In genomic region chr14:91078095-91078737, GRCh38 we compare ENCODE assay signal across 9 cellular contexts. TPM values are rescaled to one million over a fixed set of nuclear protein-coding genes. Genes with fewer than 3 reads are reported as not detected.
DNase-seq lines count a peak whose midpoint lies in the region; ATAC-seq and TF ChIP-seq lines count a peak whose summit lies in the region.
"Had no signal": no experiment of that assay in that cellular context is flagged by ENCODE, and none has a peak within 500 bp of the region (broad histone marks: within the 10 kb centered on the region; RNA-seq: fewer than 3 reads in every experiment).

No MANE protein-coding gene starts in this region.

- peaks cover 29% of the 10 kb centered on the region for H3K4me1 Mint-ChIP-seq in activated naive CD4-positive, alpha-beta T cell treated with anti-CD3 and anti-CD28 coated beads for 36 hours (ENCODE audit: low read depth)

- H3K36me3 Mint-ChIP-seq in activated naive CD4-positive, alpha-beta T cell treated with anti-CD3 and anti-CD28 coated beads for 36 hours (ENCODE audit: low read depth), result no peaks in the 10 kb centered on the region

- intact Hi-C loops in activated naive CD4-positive, alpha-beta T cell treated with anti-CD3 and anti-CD28 coated beads for 36 hours (cut with micrococcal nuclease), result loop anchor here (1.0 kb wide), 4 partner anchors 11 to 108 kb away; partner anchors contain the start of gene DGLUCY

- H3K36me3 ChIP-seq in WERI-Rb-1, result no peaks in the 10 kb centered on the region

- DNase-seq in GM20000 (ENCODE audit: low spot score) (peak; percentile 32), WERI-Rb-1 (no peak), NCI-H2196 treated with DMSO at 0.1 percent for 48 hours (lab: John Stamatoyannopoulos, UW; ENCODE audit: unreplicated experiment) (no peak)
- peak; percentile 77 for DNase-seq in activated naive CD4-positive, alpha-beta T cell treated with anti-CD3 and anti-CD28 coated beads for 36 hours
- peak; percentile 32 to 50 for DNase-seq in stimulated activated CD8-positive, alpha-beta memory T cell treated with anti-CD3 and anti-CD28 coated beads, Interleukin-7, amount 100 ng/mL, for 4 hours (ENCODE audit: low read depth in 2 of 2)
- DNase-seq: NCI-H2029 treated with DMSO at 0.1 percent for 48 hours, right cardiac atrium had no signal

- peak overlapping the region; percentile 39 for H3K27ac Mint-ChIP-seq in activated naive CD4-positive, alpha-beta T cell treated with anti-CD3 and anti-CD28 coated beads for 36 hours

- TF ChIP-seq CTCF in GM20000 (IDR thresholded peaks at IDR 0.05; ENCODE audit: extremely low read depth, missing control alignments) (no peak), WERI-Rb-1 (IDR thresholded peaks at IDR 0.05; ENCODE audit: low read depth, low read length) (no peak)

- CTCF ChIA-PET in activated naive CD4-positive, alpha-beta T cell treated with anti-CD3 and anti-CD28 coated beads for 36 hours (lab: Charles Lee), result interaction anchor here (0.6 to 1.4 kb wide), 10 partner anchors 10 to 419 kb away, joined by 3 to 6 read pairs (median 4); partner anchors contain the start of genes DGLUCY and RPS6KA5

- no peaks in the 10 kb centered on the region for H3K9me3 ChIP-seq in WERI-Rb-1 (ENCODE audit: severe bottlenecking)

- no peak overlapping the region for H3K27ac ChIP-seq in WERI-Rb-1

- no peak overlapping the region for H3K4me3 Mint-ChIP-seq in activated naive CD4-positive, alpha-beta T cell treated with anti-CD3 and anti-CD28 coated beads for 36 hours

- ATAC-seq in HG03442 (IDR thresholded peaks at IDR 0.05; ENCODE audit: unreplicated experiment) (peak; percentile 92), HG03342 (IDR thresholded peaks at IDR 0.05; ENCODE audit: unreplicated experiment) (no peak)
- ATAC-seq: right cardiac atrium had no signal

- H3K9me3 Mint-ChIP-seq in activated naive CD4-positive, alpha-beta T cell treated with anti-CD3 and anti-CD28 coated beads for 36 hours, result no peaks in the 10 kb centered on the region

- no peak overlapping the region for H3K4me3 ChIP-seq in WERI-Rb-1 (ENCODE audit: low read depth, low read length)

- H3K27me3 Mint-ChIP-seq in activated naive CD4-positive, alpha-beta T cell treated with anti-CD3 and anti-CD28 coated beads for 36 hours (ENCODE audit: low read depth), result peaks cover 3% of the 10 kb centered on the region

- H3K27me3 ChIP-seq in WERI-Rb-1 (ENCODE audit: insufficient read depth, low read depth, severe bottlenecking), result no peaks in the 10 kb centered on the region

RNA-seq across cellular contexts. Expression of gene RPS6KA5, which starts 17.8 kb away (rescaled TPM):
- 10 to 100 TPM; 10.0 to 12.0 TPM for total RNA-seq in activated naive CD4-positive, alpha-beta T cell treated with anti-CD3 and anti-CD28 coated beads for 36 hours

RNA-seq across cellular contexts. Expression of gene DGLUCY, which starts 35.7 kb away (rescaled TPM):
- 10 to 100 TPM; 39.5 to 49.2 TPM for total RNA-seq in activated naive CD4-positive, alpha-beta T cell treated with anti-CD3 and anti-CD28 coated beads for 36 hours

Comparison
In these comparisons a context has a peak if more than half of its experiments do, and no peak if none do; other contexts are left out.
1. DNase-seq: peak in GM20000 (single experiment), activated naive CD4-positive, alpha-beta T cell treated with anti-CD3 and anti-CD28 coated beads for 36 hours (single experiment) and stimulated activated CD8-positive, alpha-beta memory T cell treated with anti-CD3 and anti-CD28 coated beads, Interleukin-7, amount 100 ng/mL, for 4 hours (2 of 2); none in WERI-Rb-1 (single experiment) and NCI-H2196 treated with DMSO at 0.1 percent for 48 hours (single experiment).